ENCODE assay signal across 25 cellular contexts in genomic region chr3:16601539-16602005, GRCh38. TPM values are rescaled to one million over a fixed set of nuclear protein-coding genes. Genes with fewer than 3 reads are reported as not detected.
DNase-seq lines count a peak whose midpoint lies in the region; ATAC-seq and TF ChIP-seq lines count a peak whose summit lies in the region.
"Had no signal": no experiment of that assay in that cellular context is flagged by ENCODE, and none has a peak within 500 bp of the region (broad histone marks: within the 10 kb centered on the region; RNA-seq: fewer than 3 reads in every experiment).

No MANE protein-coding gene starts in this region.

- H3K4me3 ChIP-seq in dorsolateral prefrontal cortex (peak overlapping the region in 39 of 59 donors; percentile 1 to 50 (median 27)), parathyroid adenoma (ENCODE audit: low read depth, low read length) (no peak overlapping the region)
- H3K4me3 ChIP-seq: BLaER1, colonic mucosa, gastrocnemius medialis, K562, left lung, tibial nerve had no signal

- H3K4me1 Mint-ChIP-seq in CD4-positive, alpha-beta T cell (ENCODE audit: low read depth) = peaks cover 11% of the 10 kb centered on the region
- H3K4me1 Mint-ChIP-seq in HFFc6 (ENCODE audit: low read depth) = peaks cover 22% of the 10 kb centered on the region

- no peaks in the 10 kb centered on the region for H3K27me3 Mint-ChIP-seq in CD4-positive, alpha-beta T cell
- H3K27me3 Mint-ChIP-seq in HFFc6 (ENCODE audit: insufficient read depth) = no peaks in the 10 kb centered on the region
- H3K27me3 Mint-ChIP-seq: activated naive CD4-positive, alpha-beta T cell treated with anti-CD3 and anti-CD28 coated beads, Interleukin-2, amount 50 U/mL, for 24 hours had no signal

- H3K9me3 Mint-ChIP-seq in CD4-positive, alpha-beta T cell = no peaks in the 10 kb centered on the region
- H3K9me3 Mint-ChIP-seq in HFFc6 = no peaks in the 10 kb centered on the region
- H3K9me3 Mint-ChIP-seq: activated CD4-positive, alpha-beta memory T cell treated with anti-CD3 and anti-CD28 coated beads for 36 hours; activated naive CD4-positive, alpha-beta T cell treated with anti-CD3 and anti-CD28 coated beads, Interleukin-2, amount 50 U/mL, for 24 hours; activated T-helper 1 cell treated with anti-CD3 and anti-CD28 coated beads, Interleukin-12 subunit alpha, Interleukin-12 subunit beta, Interleukin-2, Interleukin-4 antibody, amounts not matched to agents 30 ng/mL and 10 ng/mL and 1 ng/mL, durations not matched to agents 14 hours and 24 hours and 36 hours had no signal

- H3K27me3 ChIP-seq in CD4-positive, alpha-beta T cell (ENCODE audit: control insufficient read depth, insufficient read depth, low read length) = no peaks in the 10 kb centered on the region
- no peaks in the 10 kb centered on the region for H3K27me3 ChIP-seq in dorsolateral prefrontal cortex
- H3K27me3 ChIP-seq in parathyroid adenoma (ENCODE audit: control insufficient read depth, insufficient read depth, low read length) = no peaks in the 10 kb centered on the region
- H3K27me3 ChIP-seq: BLaER1, colonic mucosa, gastrocnemius medialis, left lung, tibial nerve had no signal

- H3K4me3 Mint-ChIP-seq in CD4-positive, alpha-beta T cell = no peak overlapping the region
- no peak overlapping the region for H3K4me3 Mint-ChIP-seq in HFFc6
- H3K4me3 Mint-ChIP-seq: activated CD4-positive, alpha-beta memory T cell treated with anti-CD3 and anti-CD28 coated beads for 36 hours; activated naive CD4-positive, alpha-beta T cell treated with anti-CD3 and anti-CD28 coated beads, Interleukin-2, amount 50 U/mL, for 24 hours; activated T-helper 1 cell treated with anti-CD3 and anti-CD28 coated beads, Interleukin-12 subunit alpha, Interleukin-12 subunit beta, Interleukin-2, Interleukin-4 antibody, amounts not matched to agents 30 ng/mL and 10 ng/mL and 1 ng/mL, durations not matched to agents 14 hours and 24 hours and 36 hours had no signal

- intact Hi-C loops in CD4-positive, alpha-beta T cell (cut with DNase I, micrococcal nuclease) = loop anchor here (1.0 to 10.0 kb wide), 5 partner anchors 223 to 1240 kb away; no protein-coding TSS in a partner anchor
- intact Hi-C loops in dorsolateral prefrontal cortex (cut with DNase I) = loop anchor here (2.0 to 10.0 kb wide), 4 partner anchors 431 to 813 kb away; no protein-coding TSS in a partner anchor

- peak; percentile 59 for TF ChIP-seq CTCF in CD4-positive, alpha-beta T cell (IDR thresholded peaks at IDR 0.05)
- peak; percentile 57; the same call in 1 of the 2 replicates for TF ChIP-seq CTCF in HFFc6 (IDR thresholded peaks at IDR 0.05)
- peak in 27 of 56 donors; percentile 1 to 54 (median 28) for TF ChIP-seq CTCF in dorsolateral prefrontal cortex (IDR thresholded peaks at IDR 0.05 in 54 of 56, conservative IDR thresholded peaks at IDR 0.05 in 2 of 56; ENCODE audit: low read depth in 1 of 56, partially characterized antibody in 56 of 56)
- TF ChIP-seq CTCF in parathyroid adenoma (IDR thresholded peaks at IDR 0.05) = no peak

- H3K4me1 ChIP-seq in parathyroid adenoma = no peaks in the 10 kb centered on the region
- H3K4me1 ChIP-seq: BLaER1, colonic mucosa, left lung had no signal

- CTCF ChIA-PET in CD4-positive, alpha-beta T cell (lab: Charles Lee) = interaction anchor here (0.9 to 2.8 kb wide), 10 partner anchors 9 to 1239 kb away, joined by 3 to 11 read pairs (median 6); no protein-coding TSS in a partner anchor

- no peak overlapping the region for H3K4me2 ChIP-seq in parathyroid adenoma (ENCODE audit: low read length)
- H3K4me2 ChIP-seq: BLaER1 had no signal

- H3K9me3 ChIP-seq in CD4-positive, alpha-beta T cell (ENCODE audit: control insufficient read depth, low read length) = no peaks in the 10 kb centered on the region
- H3K9me3 ChIP-seq in parathyroid adenoma (ENCODE audit: control insufficient read depth, low read length) = no peaks in the 10 kb centered on the region
- H3K9me3 ChIP-seq: colonic mucosa, gastrocnemius medialis, left lung had no signal

- no peak overlapping the region for H3K9ac ChIP-seq in parathyroid adenoma
- H3K9ac ChIP-seq: BLaER1 had no signal

- no peak for DNase-seq in CD4-positive, alpha-beta T cell
- DNase-seq in HFFc6 (no peak), dorsolateral prefrontal cortex (no peak), activated gamma-delta T cell treated with Interleukin-2 at 50 U/mL for 16 hours (no peak), NCI-H748 treated with DMSO at 0.1 percent for 48 hours (lab: John Stamatoyannopoulos, UW) (no peak)

- no peaks in the 10 kb centered on the region for H3K36me3 ChIP-seq in parathyroid adenoma (ENCODE audit: control insufficient read depth, insufficient read depth, low read length)
- H3K36me3 ChIP-seq: BLaER1, colonic mucosa, gastrocnemius medialis, left lung, tibial nerve had no signal

- peak overlapping the region; percentile 36 for H2AFZ ChIP-seq in parathyroid adenoma

- H3K27ac ChIP-seq in CD4-positive, alpha-beta T cell (ENCODE audit: low read depth, low read length) = no peak overlapping the region
- no peak overlapping the region for H3K27ac ChIP-seq in dorsolateral prefrontal cortex
- no peak overlapping the region for H3K27ac ChIP-seq in parathyroid adenoma
- H3K27ac ChIP-seq: BLaER1, colonic mucosa, gastrocnemius medialis, left lung, tibial nerve had no signal

- no peaks in the 10 kb centered on the region for H3K36me3 Mint-ChIP-seq in CD4-positive, alpha-beta T cell (ENCODE audit: low read depth)
- no peaks in the 10 kb centered on the region for H3K36me3 Mint-ChIP-seq in HFFc6 (ENCODE audit: low read depth)
- H3K36me3 Mint-ChIP-seq: activated CD4-positive, alpha-beta memory T cell treated with anti-CD3 and anti-CD28 coated beads for 36 hours; activated naive CD4-positive, alpha-beta T cell treated with anti-CD3 and anti-CD28 coated beads, Interleukin-2, amount 50 U/mL, for 24 hours had no signal

- POLR2A ChIA-PET in CD4-positive, alpha-beta T cell (lab: Charles Lee) = interaction anchor here (0.7 kb wide), 1 partner anchor 631 kb away, joined by 3 read pairs; no protein-coding TSS in a partner anchor

- no peak overlapping the region for H3K27ac Mint-ChIP-seq in CD4-positive, alpha-beta T cell
- no peak overlapping the region for H3K27ac Mint-ChIP-seq in HFFc6
- H3K27ac Mint-ChIP-seq: activated CD4-positive, alpha-beta memory T cell treated with anti-CD3 and anti-CD28 coated beads for 36 hours; activated naive CD4-positive, alpha-beta T cell treated with anti-CD3 and anti-CD28 coated beads, Interleukin-2, amount 50 U/mL, for 24 hours; activated T-helper 1 cell treated with anti-CD3 and anti-CD28 coated beads, Interleukin-12 subunit alpha, Interleukin-12 subunit beta, Interleukin-2, Interleukin-4 antibody, amounts not matched to agents 30 ng/mL and 10 ng/mL and 1 ng/mL, durations not matched to agents 14 hours and 24 hours and 36 hours had no signal

- no peak for ATAC-seq in CD4-positive, alpha-beta T cell (ENCODE audit: poor library complexity)
- ATAC-seq in HG03457 (IDR thresholded peaks at IDR 0.05; ENCODE audit: unreplicated experiment) = no peak
- no peak for ATAC-seq in GM21825 (IDR thresholded peaks at IDR 0.05; ENCODE audit: unreplicated experiment)
- ATAC-seq: activated CD4-positive, CD25-positive, alpha-beta regulatory T cell treated with anti-CD3 and anti-CD28 coated beads, Interleukin-2, amount 50 U/mL, for 24 hours had no signal

- H3K79me2 ChIP-seq in parathyroid adenoma = no peaks in the 10 kb centered on the region

RNA-seq across cellular contexts. Expression of gene DAZL, which starts 3.7 kb away (rescaled TPM):
- total RNA-seq in CD4-positive, alpha-beta T cell = not detected
- not detected for total RNA-seq in HFFc6 (2021; fragmentation: NEBNext Ultra II Directional; extraction: Animal tissue kit (Norgen Biotek cat#: 25700))
- total RNA-seq in dorsolateral prefrontal cortex = under 1 TPM in 5 of 120 experiments, not detected in 115; 0.13 to 0.20 (median 0.13) TPM
- total RNA-seq: activated CD4-positive, alpha-beta memory T cell treated with anti-CD3 and anti-CD28 coated beads for 36 hours; bronchial epithelial cell; colonic mucosa; Daoy; gastrocnemius medialis; H4; K562; left lung; mesenteric fat pad; occipital lobe; renal cortical epithelial cell; SK-MEL-5; tibial nerve had no signal
